ENCODE assay signal across 11 cellular contexts in genomic region chrX:104254442-104255115, GRCh38. TPM values are rescaled to one million over a fixed set of nuclear protein-coding genes. Genes with fewer than 3 reads are reported as not detected.
DNase-seq lines count a peak whose midpoint lies in the region; ATAC-seq and TF ChIP-seq lines count a peak whose summit lies in the region.
"Had no signal": no experiment of that assay in that cellular context is flagged by ENCODE, and none has a peak within 500 bp of the region (broad histone marks: within the 10 kb centered on the region; RNA-seq: fewer than 3 reads in every experiment).

Gene ESX1 (minus strand): TSS chrX:104254933. CDS start chrX:104254849, 84 bp downstream.

- H3K27me3 ChIP-seq in foreskin keratinocyte (peaks cover 61% of the 10 kb centered on the region), skeletal muscle tissue (ENCODE audit: control insufficient read depth in 3 of 3, insufficient read depth in 3 of 3, low read length in 3 of 3) (peaks cover 9 to 45% (median 20%) of the 10 kb centered on the region in 3 donors), right lobe of liver (peaks cover 12 to 40% of the 10 kb centered on the region in 2 donors)

- 20% methylated on average over 5 of the region's 56 CpGs for WGBS in right lobe of liver (ENCODE audit: insufficient coverage, low coverage, low lambda C conversion rate, missing lambda C conversion rate)

- peaks cover 97% of the 10 kb centered on the region for H3K27me3 Mint-ChIP-seq in WTC11 (ENCODE audit: low read depth)

- no peak within 1 kb of the TSS for H3K9ac ChIP-seq in skeletal muscle tissue (ENCODE audit: low read depth in 1 of 3, low read length in 3 of 3)

- intact Hi-C loops in right lobe of liver (cut with DNase I), result no loop called here

- CTCF ChIA-PET in WTC11 (lab: Charles Lee), result interaction anchor here (1.5 to 2.1 kb wide), 2 partner anchors 16 to 59 kb away, joined by 10 to 11 read pairs; no protein-coding TSS in a partner anchor

- peak within 1 kb of the TSS in 2 of 3 donors; percentile 17 to 22 for H3K4me3 ChIP-seq in skeletal muscle tissue (ENCODE audit: low read length in 3 of 3)
- H3K4me3 ChIP-seq in right lobe of liver, result no peak within 1 kb of the TSS

- peaks cover 14% of the 10 kb centered on the region for H3K4me1 Mint-ChIP-seq in WTC11

- peak within 1 kb of the TSS; percentile 73 for H3K4me3 Mint-ChIP-seq in WTC11

- no peaks in the 10 kb centered on the region for H3K9me3 Mint-ChIP-seq in WTC11

- no peaks in the 10 kb centered on the region for H3K36me3 Mint-ChIP-seq in WTC11

- DNase-seq in NCI-H82 (lab: John Stamatoyannopoulos, UW), result peak; percentile 23
- DNase-seq in NCI-H82 treated with DMSO at 0.1 percent for 48 hours (lab: John Stamatoyannopoulos, UW; ENCODE audit: unreplicated experiment), result no peak
- DNase-seq in WTC11 (ENCODE audit: low spot score), result peak; percentile 45
- peak in 1 of 2 donors; percentile 17 for DNase-seq in foreskin keratinocyte
- no peak for DNase-seq in effector CD4-positive, alpha-beta T cell
- no peak for DNase-seq in right lobe of liver
- DNase-seq: NCI-H2029 had no signal

- no peaks in the 10 kb centered on the region for H3K36me3 ChIP-seq in skeletal muscle tissue (ENCODE audit: control insufficient read depth in 3 of 3, insufficient read depth in 3 of 3, low read length in 3 of 3)
- no peaks in the 10 kb centered on the region for H3K36me3 ChIP-seq in right lobe of liver

- TF ChIP-seq CTCF in WTC11 (IDR thresholded peaks at IDR 0.05), result no peak
- TF ChIP-seq CTCF in foreskin keratinocyte (conservative IDR thresholded peaks at IDR 0.05), result no peak
- TF ChIP-seq CTCF in right lobe of liver (IDR thresholded peaks at IDR 0.05), result no peak

- POLR2A ChIA-PET in WTC11 (lab: Charles Lee), result no interaction called here

- H3K27ac ChIP-seq in foreskin keratinocyte (no peak within 1 kb of the TSS), skeletal muscle tissue (ENCODE audit: low read depth, low read length) (no peak within 1 kb of the TSS), right lobe of liver (no peak within 1 kb of the TSS)

- ATAC-seq in WTC11 (peak; percentile 53), foreskin keratinocyte (peak; percentile 63), GM19324 (IDR thresholded peaks at IDR 0.05; ENCODE audit: low FRiP score, unreplicated experiment) (no peak), right lobe of liver (no peak)

- H3K27ac Mint-ChIP-seq in WTC11, result no peak within 1 kb of the TSS

- TF ChIP-seq POLR2A in right lobe of liver (IDR thresholded peaks at IDR 0.05), result no peak

- H3K9me3 ChIP-seq in skeletal muscle tissue (ENCODE audit: control insufficient read depth in 3 of 3, low read length in 3 of 3) (no peaks in the 10 kb centered on the region), right lobe of liver (no peaks in the 10 kb centered on the region)

- H3K4me1 ChIP-seq in foreskin keratinocyte, result no peaks in the 10 kb centered on the region
- H3K4me1 ChIP-seq in skeletal muscle tissue (ENCODE audit: control insufficient read depth in 3 of 3, insufficient read depth in 3 of 3, low read length in 3 of 3), result peaks cover 2 to 7% (median 3%) of the 10 kb centered on the region in 3 donors
- H3K4me1 ChIP-seq in right lobe of liver, result no peaks in the 10 kb centered on the region

TF ChIP-seq in WTC11, 78 proteins besides CTCF, POLR2A, EP300 and RAD21:
- TF ChIP-seq ZNF317 (CRISPR knock-in tag; IDR thresholded peaks at IDR 0.05; ENCODE audit: borderline replicate concordance, low read depth) (no peak), ZNF263 (CRISPR knock-in tag; IDR thresholded peaks at IDR 0.05; ENCODE audit: low read depth) (no peak), USF1 (CRISPR knock-in tag; IDR thresholded peaks at IDR 0.05) (no peak), IRF1 (CRISPR knock-in tag; IDR thresholded peaks at IDR 0.05) (no peak)
TF ChIP-seq in WTC11: peak in this region for 0.

RNA-seq across cellular contexts. Expression of gene ESX1, which starts in this region (rescaled TPM):
- total RNA-seq in WTC11 (2021), result not detected in 3 replicates
- not detected in 2 replicates for total RNA-seq in foreskin keratinocyte
- not detected in 2 replicates for polyA plus RNA-seq in foreskin keratinocyte
- not detected for total RNA-seq in skeletal muscle tissue
- total RNA-seq in right lobe of liver, result not detected
- total RNA-seq: mucosa of gallbladder had no signal
- polyA plus RNA-seq: AG04450 had no signal

Comparison
In these comparisons a context has a peak if more than half of its experiments do, and no peak if none do; other contexts are left out.
1. Peak in DNase-seq and ATAC-seq in WTC11; RNA of the gene not detected or under 1 TPM.
2. Peak in ATAC-seq in foreskin keratinocyte; RNA of the gene not detected or under 1 TPM.
3. H3K4me3 ChIP-seq: peak in skeletal muscle tissue (2 of 3); none in right lobe of liver (0 of 3).